ENCODE assay signal across 15 cellular contexts in the genomic region with DNA sequence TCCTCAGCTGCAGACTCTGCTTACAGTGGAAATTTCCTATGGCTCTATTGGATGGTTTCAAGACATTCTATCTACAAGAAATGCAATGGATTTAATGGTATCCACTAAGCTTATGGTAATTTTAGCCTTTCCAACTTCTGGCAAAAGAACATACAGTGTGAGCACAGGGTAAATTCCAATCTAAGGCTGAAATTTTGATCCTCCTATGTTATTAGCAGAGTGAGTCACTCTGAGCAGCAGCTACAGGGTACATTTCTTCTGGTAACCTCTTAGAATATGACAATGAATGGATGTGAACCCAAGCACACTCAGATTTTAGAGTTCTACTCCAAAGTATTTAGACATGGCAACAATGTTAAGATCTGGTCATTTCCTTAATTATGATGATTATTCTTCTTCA.
"Had no signal": no experiment of that assay in that cellular context is flagged by ENCODE, and none has a peak within 500 bp of the region (broad histone marks: within the 10 kb centered on the region; RNA-seq: fewer than 3 reads in every experiment).

No MANE protein-coding gene starts in this region.

- DNase-seq: activated CD4-positive, alpha-beta T cell treated with anti-CD3 and anti-CD28 coated beads, Interleukin-2, amount 50 U/mL, for 1 hour; activated CD4-positive, CD25-positive, alpha-beta regulatory T cell treated with anti-CD3 and anti-CD28 coated beads, Interleukin-2, amount 50 U/mL, for 72 hours; activated CD8-positive, alpha-beta T cell treated with anti-CD3 and anti-CD28 coated beads, Interleukin-2, amount 10 ng/mL, durations not matched to agents 7 days and 5 days; activated T-cell treated with anti-CD3 and anti-CD28 coated beads, Interleukin-2, amount 50 U/mL, for 1 hour; amniotic stem cell; cerebellar nuclear complex; cortex of kidney; heart right ventricle; left lung; naive thymus-derived CD8-positive, alpha-beta T cell; right cardiac atrium; stimulated activated CD4-positive, alpha-beta T cell treated with anti-CD3 and anti-CD28 coated beads, Interleukin-2, amount 100 ng/mL, for 24 hours; stimulated activated naive CD8-positive, alpha-beta T cell treated with anti-CD3 and anti-CD28 coated beads, Interleukin-15, amount 100 ng/mL, for 72 hours; tibial artery had no signal

- ATAC-seq: activated CD8-positive, alpha-beta T cell treated with anti-CD3 and anti-CD28 coated beads, Interleukin-2, amount 10 ng/mL, durations not matched to agents 7 days and 5 days; heart right ventricle; left lung; naive thymus-derived CD8-positive, alpha-beta T cell; right cardiac atrium; stimulated activated effector memory CD8-positive, alpha-beta T cell treated with anti-CD3 and anti-CD28 coated beads, Interleukin-12 subunit alpha, Interleukin-12 subunit beta, amount 100 ng/mL, for 72 hours; stimulated activated naive CD8-positive, alpha-beta T cell treated with anti-CD3 and anti-CD28 coated beads, Interleukin-15, amount 100 ng/mL, for 72 hours had no signal
